ENCODE assay signal across 1 cellular context in genomic region chr4:99587803-99588202, GRCh38.
A peak's percentile ranks its signal among the peaks of the same experiment; 100 is the strongest.
TF ChIP-seq lines count a peak whose summit lies in the region.

No MANE protein-coding gene starts in this region.

TF ChIP-seq in HEK293, 187 proteins besides CTCF, POLR2A, EP300 and RAD21 (continued from another document):
- TF ChIP-seq ZNF629 (tag by site-specific recombination; IDR thresholded peaks at IDR 0.05) (peak; percentile 20; the same call in 1 of the 2 replicates), ZBTB8A (tag by site-specific recombination; IDR thresholded peaks at IDR 0.05) (no peak), BCL11A (tag by site-specific recombination; IDR thresholded peaks at IDR 0.05; ENCODE audit: low read depth) (no peak), ATF2 (tag by site-specific recombination; IDR thresholded peaks at IDR 0.05; ENCODE audit: low read depth) (no peak), FEZF1 (tag by site-specific recombination; IDR thresholded peaks at IDR 0.05) (0 out of 2 replicates have a peak, but pooled peaks have one; percentile 10), ZNF654 (tag by site-specific recombination; IDR thresholded peaks at IDR 0.05; ENCODE audit: low read depth) (0 out of 2 replicates have a peak, but pooled peaks have one; percentile 13)
